2 cellular contexts compared by ENCODE assay signal in the genomic region with DNA sequence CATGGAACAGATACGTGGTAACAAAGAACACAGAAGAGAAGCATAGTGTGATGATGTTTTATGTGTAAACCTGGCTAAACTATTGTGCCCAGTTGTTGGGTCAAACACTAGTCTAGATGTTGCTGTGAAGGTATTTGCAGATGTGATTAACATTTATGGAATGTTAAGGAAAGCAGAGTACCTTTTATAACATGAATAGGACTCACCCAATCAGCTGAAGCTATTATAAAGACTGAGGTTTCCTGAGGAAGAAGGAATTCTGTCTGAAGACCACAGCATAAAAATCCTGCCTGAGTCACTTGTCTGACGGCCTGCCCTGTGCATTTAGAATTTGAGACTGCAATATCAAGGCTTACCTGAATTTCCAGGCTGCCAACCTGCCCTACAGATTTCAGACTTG.
TF ChIP-seq lines count a peak whose summit lies in the region.

No MANE protein-coding gene starts in this region.

TF ChIP-seq in A549, 52 proteins besides CTCF, POLR2A, EP300 and RAD21 (continued from another document):
- TF ChIP-seq KDM1A (IDR thresholded peaks at IDR 0.05; ENCODE audit: low read depth) (no peak), JUN (IDR thresholded peaks at IDR 0.05) (no peak), RARB (CRISPR knock-in tag; IDR thresholded peaks at IDR 0.05) (no peak), RFX5 (IDR thresholded peaks at IDR 0.05) (no peak), HOXA7 (CRISPR knock-in tag; IDR thresholded peaks at IDR 0.05) (no peak), ZC3H11A (IDR thresholded peaks at IDR 0.05) (no peak)
- TF ChIP-seq, protein P1, sequence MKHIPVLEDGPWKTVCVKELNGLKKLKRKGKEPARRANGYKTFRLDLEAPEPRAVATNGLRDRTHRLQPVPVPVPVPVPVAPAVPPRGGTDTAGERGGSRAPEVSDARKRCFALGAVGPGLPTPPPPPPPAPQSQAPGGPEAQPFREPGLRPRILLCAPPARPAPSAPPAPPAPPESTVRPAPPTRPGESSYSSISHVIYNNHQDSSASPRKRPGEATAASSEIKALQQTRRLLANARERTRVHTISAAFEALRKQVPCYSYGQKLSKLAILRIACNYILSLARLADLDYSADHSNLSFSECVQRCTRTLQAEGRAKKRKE (CRISPR knock-in tag; IDR thresholded peaks at IDR 0.05; ENCODE audit: low read depth) = no peak

TF ChIP-seq in HCT116, 20 proteins besides CTCF, POLR2A, EP300 and RAD21 (continued from another document):
- TF ChIP-seq SRF (IDR thresholded peaks at IDR 0.05; ENCODE audit: low read depth) = no peak
- TF ChIP-seq, protein P2, sequence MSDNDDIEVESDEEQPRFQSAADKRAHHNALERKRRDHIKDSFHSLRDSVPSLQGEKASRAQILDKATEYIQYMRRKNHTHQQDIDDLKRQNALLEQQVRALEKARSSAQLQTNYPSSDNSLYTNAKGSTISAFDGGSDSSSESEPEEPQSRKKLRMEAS (IDR thresholded peaks at IDR 0.05) = no peak
